In the genomic region with DNA sequence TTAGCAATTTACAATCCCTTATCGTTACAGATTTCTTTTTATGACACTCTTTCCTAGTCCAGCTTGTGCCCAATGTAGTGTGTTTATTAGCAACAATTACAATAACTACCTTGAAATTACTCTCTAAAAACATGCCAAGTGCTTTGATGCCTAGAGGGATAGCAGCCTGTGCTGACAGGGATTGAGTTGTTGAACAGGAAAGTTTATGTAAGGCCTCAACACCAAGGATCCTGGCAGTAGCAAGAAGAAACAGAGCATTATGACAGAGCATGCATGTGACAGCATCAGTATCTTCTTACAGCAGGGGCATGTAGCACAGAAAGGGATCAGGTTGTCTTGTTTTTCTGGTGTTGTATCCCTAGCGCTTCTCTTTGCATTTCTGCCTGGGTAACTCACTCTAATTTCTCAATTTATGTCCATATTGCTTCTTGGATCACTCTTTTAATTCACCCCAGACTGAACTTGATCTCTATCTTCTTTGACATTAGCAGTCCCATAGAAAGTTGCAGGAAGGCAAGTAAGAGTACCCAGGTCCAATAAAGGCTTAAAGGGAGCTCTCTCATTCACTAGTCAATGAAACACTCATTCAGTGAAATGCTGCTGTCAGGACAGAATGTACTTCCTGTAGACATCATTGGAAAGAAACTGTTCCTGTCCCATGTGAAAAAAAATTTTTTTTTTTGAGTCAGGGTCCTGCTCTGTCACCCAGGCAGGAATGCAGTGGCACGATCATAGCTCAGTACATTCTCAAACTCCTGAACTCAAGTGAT, we compare ENCODE assay signal across 29 cellular contexts.
DNase-seq lines count a peak whose midpoint lies in the region; ATAC-seq and TF ChIP-seq lines count a peak whose summit lies in the region.
"Had no signal": no experiment of that assay in that cellular context is flagged by ENCODE, and none has a peak within 500 bp of the region (broad histone marks: within the 10 kb centered on the region; RNA-seq: fewer than 3 reads in every experiment).

No MANE protein-coding gene starts in this region.

- DNase-seq in NCI-H2227 (lab: John Stamatoyannopoulos, UW; ENCODE audit: unreplicated experiment) (peak; percentile 32), NCI-H2227 treated with DMSO at 0.1 percent for 48 hours (lab: John Stamatoyannopoulos, UW) (no peak), NCI-H69 (lab: John Stamatoyannopoulos, UW) (peak; percentile 27), epithelial cell of prostate (ENCODE audit: low read depth, low spot score) (peak; percentile 14), type B pancreatic cell (ENCODE audit: extremely low spot score, unreplicated experiment) (no peak)
- DNase-seq in central memory CD4-positive, alpha-beta T cell, result no peak
- DNase-seq: activated CD4-positive, alpha-beta memory T cell treated with anti-CD3 and anti-CD28 coated beads, Interleukin-2, amount 10 ng/mL, durations not matched to agents 7 days and 5 days; activated CD4-positive, alpha-beta T cell treated with anti-CD3 and anti-CD28 coated beads for 1 hour; activated naive CD4-positive, alpha-beta T cell treated with anti-CD3 and anti-CD28 coated beads, Interleukin-2, amount 10 ng/mL, durations not matched to agents 7 days and 5 days; adrenal gland; body of pancreas; glutamatergic neuron; islet precursor cell; left ventricle myocardium superior; MM.1S; NCI-H524 treated with DMSO at 0.1 percent for 48 hours; SHP77; stimulated activated CD4-positive, alpha-beta T cell treated with anti-CD3 and anti-CD28 coated beads, Interleukin-1b, Interleukin-23, amount 100 ng/mL, for 48 hours; stimulated activated naive CD4-positive, alpha-beta T cell treated with Interleukin-2 at 50 U/mL for 16 hours; uterus had no signal

- ATAC-seq in HG03196 (IDR thresholded peaks at IDR 0.05; ENCODE audit: unreplicated experiment) (no peak), HG02884 (IDR thresholded peaks at IDR 0.05; ENCODE audit: unreplicated experiment) (no peak)
- ATAC-seq: body of pancreas, left ventricle myocardium superior, Panc1 had no signal

- peak overlapping the region; percentile 46 for H3K27ac Mint-ChIP-seq in type B pancreatic cell
- H3K27ac Mint-ChIP-seq: activated CD4-positive, alpha-beta memory T cell treated with anti-CD3 and anti-CD28 coated beads, Interleukin-2, amount 10 ng/mL, durations not matched to agents 7 days and 5 days; activated naive CD4-positive, alpha-beta T cell treated with anti-CD3 and anti-CD28 coated beads, Interleukin-2, amount 10 ng/mL, durations not matched to agents 7 days and 5 days; activated T-helper 17 cell treated with anti-CD3 and anti-CD28 coated beads, Interleukin-2, amount 50 U/mL, for 72 hours; neural progenitor cell; T-helper 2 cell treated with Interferon-gamma antibody and Interleukin-4, amounts not matched to agents 5 μg/mL and 100 μg/mL, for 36 hours had no signal

- H3K36me3 Mint-ChIP-seq in type B pancreatic cell, result peaks cover 8% of the 10 kb centered on the region
- H3K36me3 Mint-ChIP-seq: activated naive CD4-positive, alpha-beta T cell treated with anti-CD3 and anti-CD28 coated beads, Interleukin-2, amount 10 ng/mL, durations not matched to agents 7 days and 5 days; neural progenitor cell had no signal

- no peaks in the 10 kb centered on the region for H3K27me3 Mint-ChIP-seq in type B pancreatic cell
- H3K27me3 Mint-ChIP-seq: activated CD4-positive, alpha-beta memory T cell treated with anti-CD3 and anti-CD28 coated beads, Interleukin-2, amount 10 ng/mL, durations not matched to agents 7 days and 5 days had no signal

- peaks cover 5% of the 10 kb centered on the region for H3K9me3 Mint-ChIP-seq in type B pancreatic cell
- H3K9me3 Mint-ChIP-seq: activated naive CD4-positive, alpha-beta T cell treated with anti-CD3 and anti-CD28 coated beads, Interleukin-2, amount 10 ng/mL, durations not matched to agents 7 days and 5 days; T-helper 2 cell treated with Interferon-gamma antibody and Interleukin-4, amounts not matched to agents 5 μg/mL and 100 μg/mL, for 36 hours had no signal

- H3K27ac ChIP-seq in epithelial cell of prostate, result no peak overlapping the region
- H3K27ac ChIP-seq: adrenal gland, body of pancreas, neural progenitor cell, parathyroid adenoma, right atrium auricular region, thoracic aorta, uterus had no signal

- peaks cover 32% of the 10 kb centered on the region for H3K4me1 Mint-ChIP-seq in type B pancreatic cell (ENCODE audit: unreplicated experiment)
- H3K4me1 Mint-ChIP-seq: activated T-helper 17 cell treated with anti-CD3 and anti-CD28 coated beads, Interleukin-2, amount 50 U/mL, for 72 hours had no signal

- no peak for TF ChIP-seq CTCF in type B pancreatic cell (conservative IDR thresholded peaks at IDR 0.05)

- H3K4me3 Mint-ChIP-seq in type B pancreatic cell, result no peak overlapping the region
- H3K4me3 Mint-ChIP-seq: activated CD4-positive, alpha-beta memory T cell treated with anti-CD3 and anti-CD28 coated beads, Interleukin-2, amount 10 ng/mL, durations not matched to agents 7 days and 5 days; activated naive CD4-positive, alpha-beta T cell treated with anti-CD3 and anti-CD28 coated beads, Interleukin-2, amount 10 ng/mL, durations not matched to agents 7 days and 5 days; activated T-helper 17 cell treated with anti-CD3 and anti-CD28 coated beads, Interleukin-2, amount 50 U/mL, for 72 hours; neural progenitor cell; T-helper 2 cell treated with Interferon-gamma antibody and Interleukin-4, amounts not matched to agents 5 μg/mL and 100 μg/mL, for 36 hours had no signal

Comparison
In these comparisons a context has a peak if more than half of its experiments do, and no peak if none do; other contexts are left out.
1. DNase-seq: peak in NCI-H2227 (single experiment), NCI-H69 (single experiment) and epithelial cell of prostate (single experiment); none in NCI-H2227 treated with DMSO at 0.1 percent for 48 hours (single experiment), type B pancreatic cell (single experiment) and central memory CD4-positive, alpha-beta T cell (single experiment).